22 cellular contexts compared by ENCODE assay signal in genomic region chr2:197975956-197976519, GRCh38.
"Had no signal": no experiment of that assay in that cellular context is flagged by ENCODE, and none has a peak within 500 bp of the region (broad histone marks: within the 10 kb centered on the region; RNA-seq: fewer than 3 reads in every experiment).

No MANE protein-coding gene starts in this region.

- H3K4me3 ChIP-seq: esophagus muscularis mucosa, pancreas, sigmoid colon, tibial nerve, uterus had no signal

- DNase-seq: activated CD4-positive, alpha-beta memory T cell treated with anti-CD3 and anti-CD28 coated beads for 36 hours; activated CD4-positive, alpha-beta T cell treated with anti-CD3 and anti-CD28 coated beads for 4 hours; activated naive CD8-positive, alpha-beta T cell treated with anti-CD3 and anti-CD28 coated beads, Interleukin-2, amount 10 ng/mL, durations not matched to agents 7 days and 5 days; activated T-cell treated with anti-CD3 and anti-CD28 coated beads for 4 hours; amygdala; brain microvascular endothelial cell; cerebellar nuclear complex; effector CD8-positive, alpha-beta T cell; head of caudate nucleus; mesendoderm; naive thymus-derived CD8-positive, alpha-beta T cell; pancreas; sigmoid colon; SK-N-SH; stimulated activated CD4-positive, alpha-beta T cell treated with anti-CD3 and anti-CD28 coated beads, Interleukin-4, amount 100 ng/mL, for 24 hours; T-cell; uterus had no signal

- H3K9me3 ChIP-seq: esophagus muscularis mucosa, pancreas, sigmoid colon, SK-N-SH, tibial nerve, uterus had no signal

- H3K27me3 ChIP-seq: brain microvascular endothelial cell, esophagus muscularis mucosa, pancreas, sigmoid colon, tibial nerve, uterus had no signal

- H3K4me2 ChIP-seq: SK-N-SH had no signal

- ATAC-seq: naive thymus-derived CD8-positive, alpha-beta T cell; pancreas; stimulated activated effector memory CD8-positive, alpha-beta T cell treated with anti-CD3 and anti-CD28 coated beads, Interleukin-12 subunit alpha, Interleukin-12 subunit beta, amount 100 ng/mL, for 72 hours; T-cell; WTC11 had no signal

- H3K27ac ChIP-seq: brain microvascular endothelial cell, esophagus muscularis mucosa, pancreas, sigmoid colon, tibial nerve, uterus had no signal

- H3K36me3 ChIP-seq: brain microvascular endothelial cell, esophagus muscularis mucosa, pancreas, sigmoid colon, tibial nerve, uterus had no signal

- H3K9ac ChIP-seq: SK-N-SH had no signal

- FAIRE-seq: frontal cortex, pancreas had no signal
